11 cellular contexts compared by ENCODE assay signal in the genomic region with DNA sequence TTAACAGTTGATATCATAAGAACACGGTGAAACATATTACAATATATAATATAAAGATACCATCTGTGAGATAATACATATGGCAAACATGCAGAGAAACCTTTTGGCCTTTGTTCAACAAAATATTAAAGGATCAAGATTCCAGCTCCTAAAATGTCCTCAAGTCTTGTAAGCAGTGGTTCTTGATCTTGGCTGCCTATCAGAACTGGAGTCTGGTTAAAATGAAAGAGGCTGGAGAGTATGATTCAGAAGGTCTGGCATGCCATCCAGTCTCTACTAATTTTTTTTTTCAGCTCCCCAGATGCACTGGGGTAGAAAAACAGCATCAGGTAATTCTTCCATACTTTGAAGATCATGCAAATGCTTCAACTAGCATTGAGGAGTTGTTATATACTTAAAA.
A peak's percentile ranks its signal among the peaks of the same experiment; 100 is the strongest.
DNase-seq lines count a peak whose midpoint lies in the region; ATAC-seq lines count a peak whose summit lies in the region.
"Had no signal": no experiment of that assay in that cellular context is flagged by ENCODE, and none has a peak within 500 bp of the region (broad histone marks: within the 10 kb centered on the region; RNA-seq: fewer than 3 reads in every experiment).

No MANE protein-coding gene starts in this region.

- peak overlapping the region; percentile 86 for H3K27ac Mint-ChIP-seq in activated T-helper 17 cell treated with anti-CD3 and anti-CD28 coated beads, Interleukin-2, amount 50 U/mL, for 72 hours
- H3K27ac Mint-ChIP-seq in stimulated activated effector memory CD8-positive, alpha-beta T cell treated with anti-CD3 and anti-CD28 coated beads, Interleukin-12 subunit alpha, Interleukin-12 subunit beta, amount 100 ng/mL, for 72 hours: peak overlapping the region; percentile 82
- H3K27ac Mint-ChIP-seq: endodermal cell had no signal

- peak overlapping the region; percentile 63 for H3K4me3 Mint-ChIP-seq in activated T-helper 17 cell treated with anti-CD3 and anti-CD28 coated beads, Interleukin-2, amount 50 U/mL, for 72 hours
- H3K4me3 Mint-ChIP-seq in stimulated activated effector memory CD8-positive, alpha-beta T cell treated with anti-CD3 and anti-CD28 coated beads, Interleukin-12 subunit alpha, Interleukin-12 subunit beta, amount 100 ng/mL, for 72 hours: no peak overlapping the region
- H3K4me3 Mint-ChIP-seq: endodermal cell had no signal

- H3K36me3 Mint-ChIP-seq in activated T-helper 17 cell treated with anti-CD3 and anti-CD28 coated beads, Interleukin-2, amount 50 U/mL, for 72 hours (ENCODE audit: low read depth): no peaks in the 10 kb centered on the region
- no peaks in the 10 kb centered on the region for H3K36me3 Mint-ChIP-seq in stimulated activated effector memory CD8-positive, alpha-beta T cell treated with anti-CD3 and anti-CD28 coated beads, Interleukin-12 subunit alpha, Interleukin-12 subunit beta, amount 100 ng/mL, for 72 hours

- DNase-seq in GM04503 (ENCODE audit: low read depth): peak; percentile 55
- peak; percentile 91 for DNase-seq in fibroblast of the conjunctiva (ENCODE audit: low read depth)
- DNase-seq in stimulated activated effector memory CD8-positive, alpha-beta T cell treated with anti-CD3 and anti-CD28 coated beads, Interleukin-12 subunit alpha, Interleukin-12 subunit beta, amount 100 ng/mL, for 72 hours (ENCODE audit: low spot score in 2 of 2): no peak
- no peak for DNase-seq in DMS 273 treated with DMSO at 0.1 percent for 48 hours (lab: John Stamatoyannopoulos, UW)
- no peak for DNase-seq in dermis blood vessel endothelial cell
- DNase-seq in NCI-H345 (lab: John Stamatoyannopoulos, UW): no peak
- DNase-seq in ureter (ENCODE audit: low spot score): no peak
- DNase-seq: endodermal cell, NCI-H1105, occipital lobe had no signal

- no peak for ATAC-seq in activated T-helper 17 cell treated with anti-CD3 and anti-CD28 coated beads, Interleukin-2, amount 50 U/mL, for 72 hours (replicated peaks)
- no peak for ATAC-seq in stimulated activated effector memory CD8-positive, alpha-beta T cell treated with anti-CD3 and anti-CD28 coated beads, Interleukin-12 subunit alpha, Interleukin-12 subunit beta, amount 100 ng/mL, for 72 hours

- peaks cover 7% of the 10 kb centered on the region for H3K27me3 Mint-ChIP-seq in activated T-helper 17 cell treated with anti-CD3 and anti-CD28 coated beads, Interleukin-2, amount 50 U/mL, for 72 hours

- no peaks in the 10 kb centered on the region for H3K9me3 Mint-ChIP-seq in activated T-helper 17 cell treated with anti-CD3 and anti-CD28 coated beads, Interleukin-2, amount 50 U/mL, for 72 hours
- H3K9me3 Mint-ChIP-seq in stimulated activated effector memory CD8-positive, alpha-beta T cell treated with anti-CD3 and anti-CD28 coated beads, Interleukin-12 subunit alpha, Interleukin-12 subunit beta, amount 100 ng/mL, for 72 hours: no peaks in the 10 kb centered on the region
- H3K9me3 Mint-ChIP-seq: endodermal cell had no signal

- peaks cover 16% of the 10 kb centered on the region for H3K4me1 Mint-ChIP-seq in activated T-helper 17 cell treated with anti-CD3 and anti-CD28 coated beads, Interleukin-2, amount 50 U/mL, for 72 hours
- H3K4me1 Mint-ChIP-seq in stimulated activated effector memory CD8-positive, alpha-beta T cell treated with anti-CD3 and anti-CD28 coated beads, Interleukin-12 subunit alpha, Interleukin-12 subunit beta, amount 100 ng/mL, for 72 hours: peaks cover 25% of the 10 kb centered on the region

Comparison
In these comparisons a context has a peak if more than half of its experiments do, and no peak if none do; other contexts are left out.
1. DNase-seq: peak in GM04503 (single experiment) and fibroblast of the conjunctiva (single experiment); none in stimulated activated effector memory CD8-positive, alpha-beta T cell treated with anti-CD3 and anti-CD28 coated beads, Interleukin-12 subunit alpha, Interleukin-12 subunit beta, amount 100 ng/mL, for 72 hours (0 of 2), DMS 273 treated with DMSO at 0.1 percent for 48 hours (single experiment), dermis blood vessel endothelial cell (single experiment), NCI-H345 (single experiment) and ureter (single experiment).